9 cellular contexts compared by ENCODE assay signal in the genomic region with DNA sequence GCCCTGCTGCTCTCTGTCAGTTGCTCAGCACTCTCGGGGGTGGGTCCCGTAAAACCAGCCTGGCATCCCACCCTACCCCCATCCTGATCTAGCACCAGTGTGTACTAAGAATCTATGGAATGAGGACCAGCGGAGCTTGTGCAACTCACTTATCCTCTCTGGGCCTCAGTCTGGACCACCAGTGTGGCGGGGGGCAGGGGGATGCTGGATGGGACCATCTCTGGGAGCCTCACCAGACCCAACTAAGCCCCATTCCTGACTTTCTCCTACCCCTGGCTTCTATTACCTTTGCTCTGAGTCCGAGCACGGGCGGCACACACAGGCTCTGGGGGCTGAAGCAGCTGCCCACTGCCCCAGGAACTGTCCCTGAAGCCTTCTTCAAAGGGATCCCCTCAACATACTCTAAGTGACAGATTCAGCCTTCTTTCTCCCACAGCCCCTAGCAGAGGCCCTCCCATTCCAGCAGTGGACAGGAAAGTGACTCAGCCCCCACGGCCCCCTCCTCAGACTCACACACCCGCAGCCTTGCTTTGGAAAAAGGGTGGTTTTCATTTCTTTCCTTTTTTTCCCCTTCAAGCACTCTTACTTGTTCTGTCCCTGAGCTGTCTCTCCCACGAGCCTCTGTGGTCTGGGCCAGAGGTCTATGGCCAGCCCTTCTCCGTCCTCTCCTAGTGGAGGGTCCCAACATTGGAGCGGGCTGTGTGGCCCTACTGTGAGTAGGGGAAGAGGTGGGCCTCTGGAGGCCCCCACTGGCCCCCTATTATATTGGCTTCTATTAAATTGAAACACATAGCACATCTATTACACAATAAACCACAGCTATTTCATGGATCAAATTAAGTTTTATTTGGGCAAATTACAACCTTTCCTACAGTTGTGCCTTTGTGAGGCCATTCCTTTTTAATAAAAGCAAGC.
A peak's percentile ranks its signal among the peaks of the same experiment; 100 is the strongest.
DNase-seq lines count a peak whose midpoint lies in the region; ATAC-seq, FAIRE-seq and TF ChIP-seq lines count a peak whose summit lies in the region.
"Had no signal": no experiment of that assay in that cellular context is flagged by ENCODE, and none has a peak within 500 bp of the region (broad histone marks: within the 10 kb centered on the region; RNA-seq: fewer than 3 reads in every experiment).

No MANE protein-coding gene starts in this region.

- H3K27me3 Mint-ChIP-seq in mesothelial cell of epicardium (ENCODE audit: low read depth) = no peaks in the 10 kb centered on the region
- H3K27me3 Mint-ChIP-seq: activated naive CD8-positive, alpha-beta T cell treated with anti-CD3 and anti-CD28 coated beads for 36 hours had no signal

- TF ChIP-seq EP300 in Ishikawa (IDR thresholded peaks at IDR 0.05; ENCODE audit: borderline replicate concordance) = no peak

- peak overlapping the region; percentile 17 for H3K4me3 Mint-ChIP-seq in mesothelial cell of epicardium
- H3K4me3 Mint-ChIP-seq: activated naive CD8-positive, alpha-beta T cell treated with anti-CD3 and anti-CD28 coated beads for 36 hours; naive thymus-derived CD4-positive, alpha-beta T cell had no signal

- peak; percentile 20 for FAIRE-seq in urothelium cell line (lab: Jason Lieb, UNC)

- H3K4me1 Mint-ChIP-seq in mesothelial cell of epicardium = peaks cover 57% of the 10 kb centered on the region
- H3K4me1 Mint-ChIP-seq: activated naive CD8-positive, alpha-beta T cell treated with anti-CD3 and anti-CD28 coated beads for 36 hours had no signal

- H3K36me3 Mint-ChIP-seq in mesothelial cell of epicardium = peaks cover 4% of the 10 kb centered on the region
- H3K36me3 Mint-ChIP-seq: activated naive CD8-positive, alpha-beta T cell treated with anti-CD3 and anti-CD28 coated beads for 36 hours; naive thymus-derived CD4-positive, alpha-beta T cell had no signal

- DNase-seq in dedifferentiated amniotic fluid mesenchymal stem cell (ENCODE audit: extremely low spot score) (peak; percentile 60), mesothelial cell of epicardium (ENCODE audit: low spot score in 2 of 2, unreplicated experiment in 2 of 2) (no peak), urothelium cell line (ENCODE audit: low spot score) (peak; percentile 56), DMS 273 (lab: John Stamatoyannopoulos, UW; ENCODE audit: unreplicated experiment) (no peak), NCI-H510A (lab: John Stamatoyannopoulos, UW) (no peak)
- DNase-seq: activated naive CD8-positive, alpha-beta T cell treated with anti-CD3 and anti-CD28 coated beads for 36 hours; naive thymus-derived CD4-positive, alpha-beta T cell had no signal

- TF ChIP-seq RAD21 in Ishikawa (IDR thresholded peaks at IDR 0.05; ENCODE audit: low read depth) = no peak

- peak overlapping the region; percentile 96 for H3K27ac Mint-ChIP-seq in mesothelial cell of epicardium
- H3K27ac Mint-ChIP-seq: activated naive CD8-positive, alpha-beta T cell treated with anti-CD3 and anti-CD28 coated beads for 36 hours; naive thymus-derived CD4-positive, alpha-beta T cell had no signal

- TF ChIP-seq CTCF in mesothelial cell of epicardium (IDR thresholded peaks at IDR 0.05; ENCODE audit: unreplicated experiment) = no peak

- ATAC-seq in HG03571 (IDR thresholded peaks at IDR 0.05; ENCODE audit: unreplicated experiment) = no peak

- H3K9me3 Mint-ChIP-seq in mesothelial cell of epicardium = peaks cover 6% of the 10 kb centered on the region
- H3K9me3 Mint-ChIP-seq: activated naive CD8-positive, alpha-beta T cell treated with anti-CD3 and anti-CD28 coated beads for 36 hours; naive thymus-derived CD4-positive, alpha-beta T cell had no signal

TF ChIP-seq in Ishikawa, 13 proteins besides CTCF, POLR2A, EP300 and RAD21:
- TF ChIP-seq, protein P1, sequence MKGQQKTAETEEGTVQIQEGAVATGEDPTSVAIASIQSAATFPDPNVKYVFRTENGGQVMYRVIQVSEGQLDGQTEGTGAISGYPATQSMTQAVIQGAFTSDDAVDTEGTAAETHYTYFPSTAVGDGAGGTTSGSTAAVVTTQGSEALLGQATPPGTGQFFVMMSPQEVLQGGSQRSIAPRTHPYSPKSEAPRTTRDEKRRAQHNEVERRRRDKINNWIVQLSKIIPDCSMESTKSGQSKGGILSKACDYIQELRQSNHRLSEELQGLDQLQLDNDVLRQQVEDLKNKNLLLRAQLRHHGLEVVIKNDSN (IDR thresholded peaks at IDR 0.05) = no peak
- TF ChIP-seq CREB1 (IDR thresholded peaks at IDR 0.05; ENCODE audit: low read depth) (no peak), CEBPB (IDR thresholded peaks at IDR 0.05) (0 out of 2 replicates have a peak, but pooled peaks have one; percentile 14), TCF12 (IDR thresholded peaks at IDR 0.05; ENCODE audit: low read depth) (no peak)
- TF ChIP-seq, protein P2, sequence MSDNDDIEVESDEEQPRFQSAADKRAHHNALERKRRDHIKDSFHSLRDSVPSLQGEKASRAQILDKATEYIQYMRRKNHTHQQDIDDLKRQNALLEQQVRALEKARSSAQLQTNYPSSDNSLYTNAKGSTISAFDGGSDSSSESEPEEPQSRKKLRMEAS (IDR thresholded peaks at IDR 0.05) = no peak
- TF ChIP-seq, protein P3, sequence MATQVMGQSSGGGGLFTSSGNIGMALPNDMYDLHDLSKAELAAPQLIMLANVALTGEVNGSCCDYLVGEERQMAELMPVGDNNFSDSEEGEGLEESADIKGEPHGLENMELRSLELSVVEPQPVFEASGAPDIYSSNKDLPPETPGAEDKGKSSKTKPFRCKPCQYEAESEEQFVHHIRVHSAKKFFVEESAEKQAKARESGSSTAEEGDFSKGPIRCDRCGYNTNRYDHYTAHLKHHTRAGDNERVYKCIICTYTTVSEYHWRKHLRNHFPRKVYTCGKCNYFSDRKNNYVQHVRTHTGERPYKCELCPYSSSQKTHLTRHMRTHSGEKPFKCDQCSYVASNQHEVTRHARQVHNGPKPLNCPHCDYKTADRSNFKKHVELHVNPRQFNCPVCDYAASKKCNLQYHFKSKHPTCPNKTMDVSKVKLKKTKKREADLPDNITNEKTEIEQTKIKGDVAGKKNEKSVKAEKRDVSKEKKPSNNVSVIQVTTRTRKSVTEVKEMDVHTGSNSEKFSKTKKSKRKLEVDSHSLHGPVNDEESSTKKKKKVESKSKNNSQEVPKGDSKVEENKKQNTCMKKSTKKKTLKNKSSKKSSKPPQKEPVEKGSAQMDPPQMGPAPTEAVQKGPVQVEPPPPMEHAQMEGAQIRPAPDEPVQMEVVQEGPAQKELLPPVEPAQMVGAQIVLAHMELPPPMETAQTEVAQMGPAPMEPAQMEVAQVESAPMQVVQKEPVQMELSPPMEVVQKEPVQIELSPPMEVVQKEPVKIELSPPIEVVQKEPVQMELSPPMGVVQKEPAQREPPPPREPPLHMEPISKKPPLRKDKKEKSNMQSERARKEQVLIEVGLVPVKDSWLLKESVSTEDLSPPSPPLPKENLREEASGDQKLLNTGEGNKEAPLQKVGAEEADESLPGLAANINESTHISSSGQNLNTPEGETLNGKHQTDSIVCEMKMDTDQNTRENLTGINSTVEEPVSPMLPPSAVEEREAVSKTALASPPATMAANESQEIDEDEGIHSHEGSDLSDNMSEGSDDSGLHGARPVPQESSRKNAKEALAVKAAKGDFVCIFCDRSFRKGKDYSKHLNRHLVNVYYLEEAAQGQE (IDR thresholded peaks at IDR 0.05; ENCODE audit: low read depth) = no peak
TF ChIP-seq in Ishikawa: peak in this region for 1.

Comparison
In these comparisons a context has a peak if more than half of its experiments do, and no peak if none do; other contexts are left out.
1. DNase-seq: peak in dedifferentiated amniotic fluid mesenchymal stem cell (single experiment) and urothelium cell line (single experiment); none in mesothelial cell of epicardium (0 of 2), DMS 273 (single experiment) and NCI-H510A (single experiment).